Comparison of ENCODE assay signal across 8 cellular contexts in the genomic region with DNA sequence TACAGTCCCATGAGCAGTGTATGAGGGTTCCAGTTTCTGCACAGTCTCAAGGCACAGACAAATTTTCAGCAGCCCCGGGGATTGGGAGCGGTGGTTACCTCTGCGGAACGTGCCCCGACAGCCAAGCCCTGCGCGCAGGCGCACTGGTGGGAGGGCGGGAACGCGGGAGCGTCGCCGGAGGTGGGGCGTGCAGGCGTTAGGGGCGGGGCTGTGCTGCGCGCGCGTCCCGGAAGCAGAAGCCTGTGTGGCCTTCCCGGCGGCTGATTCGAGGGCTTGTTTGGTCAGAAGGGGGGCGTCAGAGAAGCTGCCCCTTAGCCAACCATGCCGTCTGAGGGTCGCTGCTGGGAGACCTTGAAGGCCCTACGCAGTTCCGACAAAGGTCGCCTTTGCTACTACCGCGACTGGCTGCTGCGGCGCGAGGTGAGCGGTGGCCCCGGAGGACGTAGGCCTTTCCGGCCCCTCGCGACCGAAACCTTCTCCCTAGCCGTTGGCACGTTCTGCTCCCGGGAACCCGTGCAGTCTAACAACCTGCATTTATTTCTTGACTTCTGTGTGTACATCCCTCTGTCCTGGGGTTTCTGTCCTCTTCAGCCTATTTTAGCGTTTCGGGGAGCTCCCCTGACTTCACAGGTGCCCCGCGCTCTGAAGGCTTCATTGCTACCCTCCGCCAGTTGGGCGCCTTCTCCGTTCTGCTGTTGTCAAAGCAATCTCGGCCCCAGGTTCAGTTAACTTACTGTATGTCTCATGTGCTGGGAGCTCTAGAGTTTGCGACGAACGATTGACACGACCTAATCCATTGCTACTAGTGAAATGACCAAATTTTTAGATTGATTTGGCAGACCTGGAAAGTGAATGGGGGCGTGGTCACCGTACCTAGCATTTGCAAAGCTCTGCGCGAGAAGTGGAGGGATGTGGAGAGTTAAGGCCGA. TPM values are rescaled to one million over a fixed set of nuclear protein-coding genes. Genes with fewer than 3 reads are reported as not detected.
DNase-seq lines count a peak whose midpoint lies in the region; ATAC-seq and TF ChIP-seq lines count a peak whose summit lies in the region.

A gene with protein sequence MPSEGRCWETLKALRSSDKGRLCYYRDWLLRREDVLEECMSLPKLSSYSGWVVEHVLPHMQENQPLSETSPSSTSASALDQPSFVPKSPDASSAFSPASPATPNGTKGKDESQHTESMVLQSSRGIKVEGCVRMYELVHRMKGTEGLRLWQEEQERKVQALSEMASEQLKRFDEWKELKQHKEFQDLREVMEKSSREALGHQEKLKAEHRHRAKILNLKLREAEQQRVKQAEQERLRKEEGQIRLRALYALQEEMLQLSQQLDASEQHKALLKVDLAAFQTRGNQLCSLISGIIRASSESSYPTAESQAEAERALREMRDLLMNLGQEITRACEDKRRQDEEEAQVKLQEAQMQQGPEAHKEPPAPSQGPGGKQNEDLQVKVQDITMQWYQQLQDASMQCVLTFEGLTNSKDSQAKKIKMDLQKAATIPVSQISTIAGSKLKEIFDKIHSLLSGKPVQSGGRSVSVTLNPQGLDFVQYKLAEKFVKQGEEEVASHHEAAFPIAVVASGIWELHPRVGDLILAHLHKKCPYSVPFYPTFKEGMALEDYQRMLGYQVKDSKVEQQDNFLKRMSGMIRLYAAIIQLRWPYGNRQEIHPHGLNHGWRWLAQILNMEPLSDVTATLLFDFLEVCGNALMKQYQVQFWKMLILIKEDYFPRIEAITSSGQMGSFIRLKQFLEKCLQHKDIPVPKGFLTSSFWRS (plus strand): TSS at position 235 of the 929 bp plus-strand sequence. CDS start 87 bp downstream, at position 322.

- no peaks in the 10 kb centered on the region for H3K27me3 ChIP-seq in GM23338 (ENCODE audit: insufficient read depth)

- TF ChIP-seq CTCF in GM23338 (conservative IDR thresholded peaks at IDR 0.05; ENCODE audit: low read depth in 2 of 2), result no peak

- H3K27me3 Mint-ChIP-seq in GM23338 (ENCODE audit: insufficient read depth, low read depth, poor library complexity), result no peaks in the 10 kb centered on the region
- no peaks in the 10 kb centered on the region for H3K27me3 Mint-ChIP-seq in activated T-helper 1 cell treated with anti-CD3 and anti-CD28 coated beads, Interleukin-12 subunit alpha, Interleukin-12 subunit beta, Interleukin-2, Interleukin-4 antibody, amounts not matched to agents 30 ng/mL and 10 ng/mL and 1 ng/mL, durations not matched to agents 14 hours and 24 hours and 36 hours (ENCODE audit: insufficient read depth)
- H3K27me3 Mint-ChIP-seq in naive B cell, result no peaks in the 10 kb centered on the region
- no peaks in the 10 kb centered on the region for H3K27me3 Mint-ChIP-seq in stimulated activated memory B cell treated with anti-CD40 and anti-IgM and Interleukin-4, amounts not matched to agents 10 μg/mL and 1 μg/mL and 100 μg/mL, for 72 hours

- no peaks in the 10 kb centered on the region for H3K9me2 ChIP-seq in GM23338 (ENCODE audit: insufficient read depth)

- H3K4me1 Mint-ChIP-seq in GM23338 (peaks cover 4% of the 10 kb centered on the region; the same call in 2 of the 3 replicates), naive B cell (peaks cover 4 to 29% (median 11%) of the 10 kb centered on the region in 3 donors)
- peaks cover 23% of the 10 kb centered on the region for H3K4me1 Mint-ChIP-seq in activated T-helper 1 cell treated with anti-CD3 and anti-CD28 coated beads, Interleukin-12 subunit alpha, Interleukin-12 subunit beta, Interleukin-2, Interleukin-4 antibody, amounts not matched to agents 30 ng/mL and 10 ng/mL and 1 ng/mL, durations not matched to agents 14 hours and 24 hours and 36 hours (ENCODE audit: low read depth)
- H3K4me1 Mint-ChIP-seq in stimulated activated memory B cell treated with anti-CD40 and anti-IgM and Interleukin-4, amounts not matched to agents 10 μg/mL and 1 μg/mL and 100 μg/mL, for 72 hours, result peaks cover 20% of the 10 kb centered on the region

- H3K36me3 Mint-ChIP-seq in GM23338 (ENCODE audit: low read depth) (peaks cover 5% of the 10 kb centered on the region), naive B cell (peaks cover 7 to 10% of the 10 kb centered on the region in 2 donors)
- H3K36me3 Mint-ChIP-seq in activated T-helper 1 cell treated with anti-CD3 and anti-CD28 coated beads, Interleukin-12 subunit alpha, Interleukin-12 subunit beta, Interleukin-2, Interleukin-4 antibody, amounts not matched to agents 30 ng/mL and 10 ng/mL and 1 ng/mL, durations not matched to agents 14 hours and 24 hours and 36 hours (ENCODE audit: low read depth), result peaks cover 13% of the 10 kb centered on the region
- H3K36me3 Mint-ChIP-seq in stimulated activated memory B cell treated with anti-CD40 and anti-IgM and Interleukin-4, amounts not matched to agents 10 μg/mL and 1 μg/mL and 100 μg/mL, for 72 hours, result peaks cover 25% of the 10 kb centered on the region

- H3K9me3 Mint-ChIP-seq in GM23338 (no peaks in the 10 kb centered on the region), naive B cell (no peaks in the 10 kb centered on the region)
- no peaks in the 10 kb centered on the region for H3K9me3 Mint-ChIP-seq in activated T-helper 1 cell treated with anti-CD3 and anti-CD28 coated beads, Interleukin-12 subunit alpha, Interleukin-12 subunit beta, Interleukin-2, Interleukin-4 antibody, amounts not matched to agents 30 ng/mL and 10 ng/mL and 1 ng/mL, durations not matched to agents 14 hours and 24 hours and 36 hours
- no peaks in the 10 kb centered on the region for H3K9me3 Mint-ChIP-seq in stimulated activated memory B cell treated with anti-CD40 and anti-IgM and Interleukin-4, amounts not matched to agents 10 μg/mL and 1 μg/mL and 100 μg/mL, for 72 hours

- H2AFZ ChIP-seq in GM23338, result peak within 1 kb of the TSS; percentile 98

- H3K4me1 ChIP-seq in GM23338 (ENCODE audit: insufficient read depth), result peaks cover 8% of the 10 kb centered on the region; the same call in 1 of the 2 replicates

- peak; percentile 91 for ATAC-seq in GM23338
- peak; percentile 91 to 92 for ATAC-seq in naive B cell (ENCODE audit: low read depth in 2 of 2)
- ATAC-seq in stimulated activated memory B cell treated with anti-CD40 and anti-IgM and Interleukin-4, amounts not matched to agents 10 μg/mL and 1 μg/mL and 100 μg/mL, for 72 hours, result peak; percentile 97

- peaks cover 6% of the 10 kb centered on the region; the same call in 1 of the 2 replicates for H4K20me1 ChIP-seq in GM23338 (replicated peaks; ENCODE audit: insufficient read depth)

- DNase-seq in Daoy (ENCODE audit: low read depth) (peak; percentile 99), GM23338 (ENCODE audit: low spot score) (peak; percentile 95), LHCN-M2 (ENCODE audit: low read depth) (peak; percentile 86), RPMI7951 (ENCODE audit: low read depth) (peak; percentile 83), fibroblast of gingiva (ENCODE audit: low read depth) (peak; percentile 87), naive B cell (peak; percentile 96)
- peak; percentile 97 for DNase-seq in activated T-helper 1 cell treated with anti-CD3 and anti-CD28 coated beads, Interleukin-12 subunit alpha, Interleukin-12 subunit beta, Interleukin-2, Interleukin-4 antibody, amounts not matched to agents 30 ng/mL and 10 ng/mL and 1 ng/mL, durations not matched to agents 14 hours and 24 hours and 36 hours (ENCODE audit: low spot score)

- H3K4me3 ChIP-seq in GM23338, result peak within 1 kb of the TSS; percentile 92

- H3K36me3 ChIP-seq in GM23338 (ENCODE audit: insufficient read depth), result no peaks in the 10 kb centered on the region

- peaks cover 5% of the 10 kb centered on the region; the same call in 1 of the 2 replicates for H3K79me2 ChIP-seq in GM23338 (replicated peaks; ENCODE audit: insufficient read depth)

- intact Hi-C loops in activated T-helper 1 cell treated with anti-CD3 and anti-CD28 coated beads, Interleukin-12 subunit alpha, Interleukin-12 subunit beta, Interleukin-2, Interleukin-4 antibody, amounts not matched to agents 30 ng/mL and 10 ng/mL and 1 ng/mL, durations not matched to agents 14 hours and 24 hours and 36 hours (cut with micrococcal nuclease), result loop anchor here (1.0 to 2.0 kb wide), 9 partner anchors 48 to 576 kb away; a partner anchor contains a TSS

- 0 out of 2 replicates have a peak within 1 kb of the TSS, but pooled peaks have one; percentile 65 for H3K27ac ChIP-seq in GM23338 (ENCODE audit: low read depth)

- peaks cover 7% of the 10 kb centered on the region; the same call in 1 of the 2 replicates for H3F3A ChIP-seq in GM23338 (replicated peaks; ENCODE audit: low read depth)

- peak within 1 kb of the TSS; percentile 100 for H3K4me3 Mint-ChIP-seq in GM23338
- H3K4me3 Mint-ChIP-seq in activated T-helper 1 cell treated with anti-CD3 and anti-CD28 coated beads, Interleukin-12 subunit alpha, Interleukin-12 subunit beta, Interleukin-2, Interleukin-4 antibody, amounts not matched to agents 30 ng/mL and 10 ng/mL and 1 ng/mL, durations not matched to agents 14 hours and 24 hours and 36 hours, result peak within 1 kb of the TSS; percentile 99
- H3K4me3 Mint-ChIP-seq in naive B cell, result peak within 1 kb of the TSS; percentile 92 to 100 (median 99)
- peak within 1 kb of the TSS; percentile 100 for H3K4me3 Mint-ChIP-seq in stimulated activated memory B cell treated with anti-CD40 and anti-IgM and Interleukin-4, amounts not matched to agents 10 μg/mL and 1 μg/mL and 100 μg/mL, for 72 hours

- H3K4me2 ChIP-seq in GM23338, result peak within 1 kb of the TSS; percentile 95

- H3K27ac Mint-ChIP-seq in GM23338, result peak within 1 kb of the TSS; percentile 95; the same call in 1 of the 2 replicates
- H3K27ac Mint-ChIP-seq in activated T-helper 1 cell treated with anti-CD3 and anti-CD28 coated beads, Interleukin-12 subunit alpha, Interleukin-12 subunit beta, Interleukin-2, Interleukin-4 antibody, amounts not matched to agents 30 ng/mL and 10 ng/mL and 1 ng/mL, durations not matched to agents 14 hours and 24 hours and 36 hours, result peak within 1 kb of the TSS; percentile 99
- peak within 1 kb of the TSS; percentile 96 to 99 (median 98) for H3K27ac Mint-ChIP-seq in naive B cell
- H3K27ac Mint-ChIP-seq in stimulated activated memory B cell treated with anti-CD40 and anti-IgM and Interleukin-4, amounts not matched to agents 10 μg/mL and 1 μg/mL and 100 μg/mL, for 72 hours, result peak within 1 kb of the TSS; percentile 93

TF ChIP-seq in GM23338, 12 proteins besides CTCF, POLR2A, EP300 and RAD21 (continues in another document):
- TF ChIP-seq POLR2AphosphoS5 (IDR thresholded peaks at IDR 0.05; ENCODE audit: low read depth) (peak; percentile 94), JUNB (IDR thresholded peaks at IDR 0.05; ENCODE audit: unreplicated experiment) (no peak), ZNF331 (CRISPR knock-in tag; IDR thresholded peaks at IDR 0.05; ENCODE audit: low read depth) (no peak)

RNA-seq across cellular contexts. Expression of the gene that starts here (rescaled TPM):
- 56.6 and 58.3 TPM in 2 replicates for total RNA-seq in Daoy (2014; rRNA removed; shearing (Covaris generic))
- 19.6 and 22.1 TPM in 2 replicates for total RNA-seq in GM23338 (2014; rRNA removed; shearing (Covaris generic))
- 7.3 and 7.4 TPM in 2 replicates for polyA plus RNA-seq in GM23338 (2016; fragmentation: Nextera tagmentation; extraction: Ambion mirVana)
- 50.1 and 53.2 TPM in 2 replicates for total RNA-seq in LHCN-M2 (2014; rRNA removed)
- polyA plus RNA-seq in LHCN-M2 (2012), result 23.5 TPM
- 29.3 and 30.6 TPM in 2 replicates for total RNA-seq in RPMI7951 (2014; rRNA removed; shearing (Covaris generic))
- total RNA-seq in activated T-helper 1 cell treated with anti-CD3 and anti-CD28 coated beads, Interleukin-12 subunit alpha, Interleukin-12 subunit beta, Interleukin-2, Interleukin-4 antibody, amounts not matched to agents 30 ng/mL and 10 ng/mL and 1 ng/mL, durations not matched to agents 14 hours and 24 hours and 36 hours, result 51.4 and 52.0 TPM in 2 replicates
- polyA plus RNA-seq in naive B cell (ENCODE audit: low read depth in 6 of 6), result 10 to 100 TPM; 18.8 to 34.3 (median 28.5) TPM

Comparison
In these comparisons a context has a peak if more than half of its experiments do, and no peak if none do; other contexts are left out.
1. Peak in every context shown above with its lines: DNase-seq, ATAC-seq, H3K4me3 ChIP-seq and H3K27ac ChIP-seq.